11 cellular contexts compared by ENCODE assay signal in the genomic region with DNA sequence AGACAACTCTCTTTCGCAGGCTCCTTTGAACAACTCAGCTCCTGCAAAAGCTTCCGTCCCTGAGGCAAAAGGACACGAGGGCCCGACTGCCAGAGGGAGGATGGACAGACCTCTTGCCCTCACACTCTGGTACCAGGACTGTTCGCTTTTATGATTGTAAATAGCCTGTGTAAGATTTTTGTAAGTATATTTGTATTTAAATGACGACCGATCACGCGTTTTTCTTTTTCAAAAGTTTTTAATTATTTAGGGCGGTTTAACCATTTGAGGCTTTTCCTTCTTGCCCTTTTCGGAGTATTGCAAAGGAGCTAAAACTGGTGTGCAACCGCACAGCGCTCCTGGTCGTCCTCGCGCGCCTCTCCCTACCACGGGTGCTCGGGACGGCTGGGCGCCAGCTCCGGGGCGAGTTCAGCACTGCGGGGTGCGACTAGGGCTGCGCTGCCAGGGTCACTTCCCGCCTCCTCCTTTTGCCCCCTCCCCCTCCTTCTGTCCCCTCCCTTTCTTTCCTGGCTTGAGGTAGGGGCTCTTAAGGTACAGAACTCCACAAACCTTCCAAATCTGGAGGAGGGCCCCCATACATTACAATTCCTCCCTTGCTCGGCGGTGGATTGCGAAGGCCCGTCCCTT. TPM values are rescaled to one million over a fixed set of nuclear protein-coding genes. Genes with fewer than 3 reads are reported as not detected.
A peak's percentile ranks its signal among the peaks of the same experiment; 100 is the strongest.
DNase-seq lines count a peak whose midpoint lies in the region; ATAC-seq and TF ChIP-seq lines count a peak whose summit lies in the region.
"Had no signal": no experiment of that assay in that cellular context is flagged by ENCODE, and none has a peak within 500 bp of the region (broad histone marks: within the 10 kb centered on the region; RNA-seq: fewer than 3 reads in every experiment).

No MANE protein-coding gene starts in this region.

- peak overlapping the region; percentile 59 for H3K9ac ChIP-seq in fibroblast of lung (ENCODE audit: insufficient read depth, low read length)

- ATAC-seq in Right ventricle myocardium superior (ENCODE audit: poor library complexity) (no peak), Right ventricle myocardium inferior (no peak), T-cell (replicated peaks in 1 of 4) (no peak), HG03175 (IDR thresholded peaks at IDR 0.05; ENCODE audit: unreplicated experiment) (no peak)
- ATAC-seq in naive thymus-derived CD4-positive, alpha-beta T cell, result no peak

- H3K9me3 Mint-ChIP-seq in naive thymus-derived CD4-positive, alpha-beta T cell, result no peaks in the 10 kb centered on the region
- H3K9me3 Mint-ChIP-seq in T-cell, result no peaks in the 10 kb centered on the region

- POLR2A ChIA-PET in naive thymus-derived CD4-positive, alpha-beta T cell (lab: Charles Lee), result no interaction called here
- POLR2A ChIA-PET in T-cell (lab: Charles Lee), result no interaction called here

- peak overlapping the region in 8 of 10 donors; percentile 15 to 96 (median 62) for H3K4me3 Mint-ChIP-seq in naive thymus-derived CD4-positive, alpha-beta T cell
- H3K4me3 Mint-ChIP-seq in T-cell, result peak overlapping the region in 1 of 3 donors; percentile 89

- CTCF ChIA-PET in naive thymus-derived CD4-positive, alpha-beta T cell (lab: Charles Lee), result no interaction called here
- CTCF ChIA-PET in T-cell (lab: Charles Lee), result interaction anchor here in 1 of 2 donors (0.5 kb wide), 1 partner anchor 21 kb away, joined by 3 read pairs; no protein-coding TSS in a partner anchor

- peak overlapping the region; percentile 97 for H3K4me2 ChIP-seq in fibroblast of lung (ENCODE audit: extremely low read depth, insufficient read depth, low read length)

- peaks cover 2% of the 10 kb centered on the region for H3K36me3 ChIP-seq in fibroblast of lung (ENCODE audit: control insufficient read depth, insufficient read depth, low read length)
- no peaks in the 10 kb centered on the region for H3K36me3 ChIP-seq in naive thymus-derived CD4-positive, alpha-beta T cell (ENCODE audit: control insufficient read depth in 2 of 3, insufficient read depth in 3 of 3, low read length in 3 of 3)

- peaks cover 0 to 26% (median 12%) of the 10 kb centered on the region in 7 donors for H3K4me1 Mint-ChIP-seq in naive thymus-derived CD4-positive, alpha-beta T cell
- peaks cover 0 to 17% (median 11%) of the 10 kb centered on the region in 3 donors for H3K4me1 Mint-ChIP-seq in T-cell

- H3K27me3 ChIP-seq in fibroblast of lung (ENCODE audit: control insufficient read depth, insufficient read depth, low read length), result no peaks in the 10 kb centered on the region
- H3K27me3 ChIP-seq in naive thymus-derived CD4-positive, alpha-beta T cell (ENCODE audit: control insufficient read depth in 2 of 2, insufficient read depth in 2 of 2, low read length in 2 of 2), result no peaks in the 10 kb centered on the region

- H3K27me3 Mint-ChIP-seq in naive thymus-derived CD4-positive, alpha-beta T cell, result peaks cover 16 to 46% (median 27%) of the 10 kb centered on the region in 5 donors
- H3K27me3 Mint-ChIP-seq in T-cell, result peaks cover 4 to 42% of the 10 kb centered on the region in 2 donors

- intact Hi-C loops in Right ventricle myocardium superior (cut with DNase I), result loop anchor here (10.0 kb wide), 1 partner anchor 182 kb away; no protein-coding TSS in a partner anchor
- intact Hi-C loops in Right ventricle myocardium inferior (cut with DNase I), result loop anchor here (5.0 to 10.0 kb wide), 2 partner anchors 358 to 515 kb away; no protein-coding TSS in a partner anchor
- intact Hi-C loops in naive thymus-derived CD4-positive, alpha-beta T cell (cut with micrococcal nuclease), result loop anchor here (10.0 kb wide), 1 partner anchor 182 kb away; no protein-coding TSS in a partner anchor

- H3K4me3 ChIP-seq in fibroblast of lung (replicated peaks in 1 of 4; ENCODE audit: control extremely low read depth in 1 of 4, insufficient read depth in 1 of 4, low read depth in 3 of 4, low read length in 4 of 4), result peak overlapping the region; percentile 37 to 80 (median 76)
- no peak overlapping the region for H3K4me3 ChIP-seq in naive thymus-derived CD4-positive, alpha-beta T cell (ENCODE audit: low read length)

- H3K79me2 ChIP-seq in fibroblast of lung (ENCODE audit: control insufficient read depth, insufficient read depth, low read length), result peaks cover 34% of the 10 kb centered on the region

- peak overlapping the region; percentile 87 for H2AFZ ChIP-seq in fibroblast of lung (ENCODE audit: low read length)

- DNase-seq in Right ventricle myocardium superior (peak; percentile 46), Right ventricle myocardium inferior (ENCODE audit: missing footprints) (no peak), fibroblast of lung (ENCODE audit: low read depth in 2 of 2) (peak; percentile 20 to 48), T-cell (no peak), SIG-M5 treated with dmso at 0.1 percent for 504 hours (lab: John Stamatoyannopoulos, UW; ENCODE audit: unreplicated experiment) (no peak), CD1c-positive myeloid dendritic cell (ENCODE audit: extremely low spot score) (no peak)
- no peak for DNase-seq in naive thymus-derived CD4-positive, alpha-beta T cell
- DNase-seq: activated effector memory CD4-positive, alpha-beta T cell treated with Interleukin-2 at 50 U/mL for 16 hours; kidney glomerular epithelial cell had no signal

- H4K20me1 ChIP-seq in fibroblast of lung (ENCODE audit: control insufficient read depth, extremely low read depth, insufficient read depth, low read length), result no peaks in the 10 kb centered on the region

- H3K27ac ChIP-seq in fibroblast of lung (ENCODE audit: insufficient read depth, low read length), result peak overlapping the region; percentile 86
- no peak overlapping the region for H3K27ac ChIP-seq in naive thymus-derived CD4-positive, alpha-beta T cell (ENCODE audit: low read depth, low read length)
- H3K27ac ChIP-seq: C4-2B had no signal

- H3K27ac Mint-ChIP-seq in naive thymus-derived CD4-positive, alpha-beta T cell, result no peak overlapping the region
- H3K27ac Mint-ChIP-seq in T-cell, result no peak overlapping the region

- no peaks in the 10 kb centered on the region for H3K9me3 ChIP-seq in fibroblast of lung (ENCODE audit: control insufficient read depth, insufficient read depth, low read depth, low read length)
- no peaks in the 10 kb centered on the region for H3K9me3 ChIP-seq in naive thymus-derived CD4-positive, alpha-beta T cell (ENCODE audit: control insufficient read depth in 2 of 3, low read length in 3 of 3)

- H3K36me3 Mint-ChIP-seq in naive thymus-derived CD4-positive, alpha-beta T cell, result no peaks in the 10 kb centered on the region
- no peaks in the 10 kb centered on the region for H3K36me3 Mint-ChIP-seq in T-cell

- peaks cover 8% of the 10 kb centered on the region for H3K4me1 ChIP-seq in fibroblast of lung (ENCODE audit: control insufficient read depth, extremely low read depth, insufficient read depth, low read length)
- peaks cover 0 to 9% of the 10 kb centered on the region in 2 donors for H3K4me1 ChIP-seq in naive thymus-derived CD4-positive, alpha-beta T cell (ENCODE audit: control insufficient read depth in 2 of 2, insufficient read depth in 2 of 2, low read length in 2 of 2)

- TF ChIP-seq CTCF in fibroblast of lung (conservative IDR thresholded peaks at IDR 0.05 in 1 of 2, IDR thresholded peaks at IDR 0.05 in 1 of 2; ENCODE audit: low read depth in 1 of 2, low read length in 2 of 2), result no peak

RNA-seq across cellular contexts. Expression of gene FZD1, which starts 2.8 kb away (rescaled TPM):
- total RNA-seq in Right ventricle myocardium superior (8.6 TPM), Right ventricle myocardium inferior (10.3 TPM), fibroblast of lung (10.8 and 12.6 TPM in 2 replicates), T-cell (under 1 TPM; 0.07 to 0.47 (median 0.13) TPM)
- 7.6 and 15.7 TPM in 2 replicates for polyA plus RNA-seq in fibroblast of lung
- polyA plus RNA-seq in fibroblast of lung (2012), result 8.3 and 17.6 TPM in 2 replicates
- polyA minus RNA-seq in fibroblast of lung (ENCODE audit: low replicate concordance), result 8.2 and 15.6 TPM in 2 replicates
- 1 to 10 TPM in 1 of 5 experiments, under 1 TPM in 4; 0.24 to 3.4 (median 0.64) TPM for total RNA-seq in naive thymus-derived CD4-positive, alpha-beta T cell
- polyA plus RNA-seq in naive thymus-derived CD4-positive, alpha-beta T cell, result 1 to 10 TPM in 1 of 2 donors, under 1 TPM in 1; 0.60 to 1.3 TPM

Comparison
In these comparisons a context has a peak if more than half of its experiments do, and no peak if none do; other contexts are left out.
1. DNase-seq: peak in Right ventricle myocardium superior (single experiment) and fibroblast of lung (2 of 2); none in Right ventricle myocardium inferior (single experiment), naive thymus-derived CD4-positive, alpha-beta T cell (0 of 9), T-cell (0 of 34), SIG-M5 treated with dmso at 0.1 percent for 504 hours (single experiment) and CD1c-positive myeloid dendritic cell (single experiment).